In genomic region chr11:65502852-65503603, GRCh38 we compare ENCODE assay signal across 1 cellular context.
TF ChIP-seq lines count a peak whose summit lies in the region.

No MANE protein-coding gene starts in this region.

TF ChIP-seq in GM23338, 12 proteins besides CTCF, POLR2A, EP300 and RAD21 (continued from another document):
- TF ChIP-seq ZNF462 (CRISPR knock-in tag; IDR thresholded peaks at IDR 0.05) = no peak
- TF ChIP-seq ZNF331 (CRISPR knock-in tag; IDR thresholded peaks at IDR 0.05; ENCODE audit: low read depth) = no peak
- no peak for TF ChIP-seq ZNF114 (CRISPR knock-in tag; IDR thresholded peaks at IDR 0.05)
- TF ChIP-seq ETS1 (IDR thresholded peaks at IDR 0.05) = no peak
- TF ChIP-seq STAT1 (IDR thresholded peaks at IDR 0.05; ENCODE audit: unreplicated experiment) = no peak
- no peak for TF ChIP-seq CREB1 (CRISPR knock-in tag; IDR thresholded peaks at IDR 0.05; ENCODE audit: low read depth)
- no peak for TF ChIP-seq NANOG (IDR thresholded peaks at IDR 0.05; ENCODE audit: borderline replicate concordance)
- no peak for TF ChIP-seq JUNB (IDR thresholded peaks at IDR 0.05; ENCODE audit: unreplicated experiment)
